ENCODE assay signal across 11 cellular contexts in genomic region chr4:147821555-147821954, GRCh38.
DNase-seq lines count a peak whose midpoint lies in the region; ATAC-seq and TF ChIP-seq lines count a peak whose summit lies in the region.
"Had no signal": no experiment of that assay in that cellular context is flagged by ENCODE, and none has a peak within 500 bp of the region (broad histone marks: within the 10 kb centered on the region; RNA-seq: fewer than 3 reads in every experiment).

No MANE protein-coding gene starts in this region.

- H3K27me3 Mint-ChIP-seq in naive thymus-derived CD4-positive, alpha-beta T cell, result no peaks in the 10 kb centered on the region
- H3K27me3 Mint-ChIP-seq: naive B cell had no signal

- peaks cover 0 to 2% (median 0%) of the 10 kb centered on the region in 11 donors for H3K9me3 Mint-ChIP-seq in naive thymus-derived CD4-positive, alpha-beta T cell
- H3K9me3 Mint-ChIP-seq: naive B cell had no signal

- H3K4me3 Mint-ChIP-seq in naive thymus-derived CD4-positive, alpha-beta T cell, result no peak overlapping the region
- H3K4me3 Mint-ChIP-seq: naive B cell had no signal

- intact Hi-C loops in naive thymus-derived CD4-positive, alpha-beta T cell (cut with micrococcal nuclease), result no loop called here

- no peaks in the 10 kb centered on the region for H3K9me3 ChIP-seq in HEK293 (ENCODE audit: control insufficient read depth, insufficient read depth, low read depth, low read length)
- no peaks in the 10 kb centered on the region for H3K9me3 ChIP-seq in naive thymus-derived CD4-positive, alpha-beta T cell (ENCODE audit: control insufficient read depth in 2 of 3, low read length in 3 of 3)
- no peaks in the 10 kb centered on the region for H3K9me3 ChIP-seq in BE2C

- no peak for DNase-seq in naive thymus-derived CD4-positive, alpha-beta T cell
- DNase-seq in DMS114 treated with DMSO at 0.1 percent for 48 hours (lab: John Stamatoyannopoulos, UW; ENCODE audit: unreplicated experiment), result no peak
- no peak for DNase-seq in BE2C
- no peak for DNase-seq in NK-92 treated with Interleukin-12 subunit alpha and Interleukin-12 subunit beta, amount 100 ng/mL, for 24 hours (lab: John Stamatoyannopoulos, UW)
- no peak for DNase-seq in HuH-7 (ENCODE audit: low spot score)
- DNase-seq: activated naive CD4-positive, alpha-beta T cell treated with anti-CD3 and anti-CD28 coated beads, Interleukin-2, amount 50 U/mL, for 16 hours; erythroblast; naive B cell had no signal

- ATAC-seq in GM18868 (IDR thresholded peaks at IDR 0.05; ENCODE audit: unreplicated experiment) (peak; percentile 88), SK-N-SH treated with all-trans-retinoic acid at 6 μM for 48 hours (peak; percentile 22)
- peak; percentile 75 for ATAC-seq in naive thymus-derived CD4-positive, alpha-beta T cell

- H3K4me1 ChIP-seq in HEK293 (ENCODE audit: control insufficient read depth, insufficient read depth, low read length) (peaks cover 27% of the 10 kb centered on the region), BE2C (peaks cover 31% of the 10 kb centered on the region)
- H3K4me1 ChIP-seq in naive thymus-derived CD4-positive, alpha-beta T cell (ENCODE audit: control insufficient read depth in 2 of 2, insufficient read depth in 2 of 2, low read length in 2 of 2), result no peaks in the 10 kb centered on the region

- peaks cover 0 to 7% of the 10 kb centered on the region in 2 experiments; a peak in 1 of 3 replicates for H3K36me3 ChIP-seq in HEK293 (ENCODE audit: control insufficient read depth in 2 of 2, insufficient read depth in 1 of 2, low read length in 2 of 2)
- H3K36me3 ChIP-seq in naive thymus-derived CD4-positive, alpha-beta T cell (ENCODE audit: control insufficient read depth in 2 of 3, insufficient read depth in 3 of 3, low read length in 3 of 3), result no peaks in the 10 kb centered on the region
- H3K36me3 ChIP-seq in BE2C, result peaks cover 8% of the 10 kb centered on the region

- no peak overlapping the region for H3K27ac ChIP-seq in HEK293 (ENCODE audit: extremely low read depth, low read depth, low read length)
- no peak overlapping the region for H3K27ac ChIP-seq in naive thymus-derived CD4-positive, alpha-beta T cell (ENCODE audit: low read depth, low read length)

- POLR2A ChIA-PET in HEK293 (lab: Yijun Ruan, JAX), result no interaction called here
- POLR2A ChIA-PET in naive thymus-derived CD4-positive, alpha-beta T cell (lab: Charles Lee), result no interaction called here

- H3K36me3 Mint-ChIP-seq in naive thymus-derived CD4-positive, alpha-beta T cell, result peaks cover 0 to 17% (median 3%) of the 10 kb centered on the region in 5 donors
- H3K36me3 Mint-ChIP-seq: naive B cell had no signal

- CTCF ChIA-PET in HEK293 (lab: Yijun Ruan, JAX), result interaction anchor here (0.7 to 1.6 kb wide), 2 partner anchors 45 to 89 kb away, joined by 3 to 7 read pairs; no protein-coding TSS in a partner anchor
- CTCF ChIA-PET in naive thymus-derived CD4-positive, alpha-beta T cell (lab: Charles Lee), result no interaction called here

- TF ChIP-seq CTCF in HEK293 (tag by site-specific recombination; IDR thresholded peaks at IDR 0.05), result no peak
- TF ChIP-seq CTCF in BE2C (IDR thresholded peaks at IDR 0.05; ENCODE audit: low read depth, low read length), result no peak

- H3K27me3 ChIP-seq in naive thymus-derived CD4-positive, alpha-beta T cell (ENCODE audit: control insufficient read depth in 2 of 2, insufficient read depth in 2 of 2, low read length in 2 of 2), result no peaks in the 10 kb centered on the region
- no peaks in the 10 kb centered on the region for H3K27me3 ChIP-seq in BE2C

- H3K27ac Mint-ChIP-seq in naive thymus-derived CD4-positive, alpha-beta T cell, result no peak overlapping the region

- peaks cover 0 to 5% (median 0%) of the 10 kb centered on the region in 7 donors for H3K4me1 Mint-ChIP-seq in naive thymus-derived CD4-positive, alpha-beta T cell
- H3K4me1 Mint-ChIP-seq: naive B cell had no signal

- H3K4me3 ChIP-seq in HEK293 (ENCODE audit: low read depth, low read length) (no peak overlapping the region), BE2C (ENCODE audit: low read depth, low read length) (no peak overlapping the region)
- H3K4me3 ChIP-seq in naive thymus-derived CD4-positive, alpha-beta T cell (ENCODE audit: low read length), result no peak overlapping the region

TF ChIP-seq in HEK293, 187 proteins besides CTCF, POLR2A, EP300 and RAD21:
- TF ChIP-seq ZNF513 (tag by site-specific recombination; IDR thresholded peaks at IDR 0.05) (0 out of 2 replicates have a peak, but pooled peaks have one; percentile 11), ZNF114 (tag by site-specific recombination; IDR thresholded peaks at IDR 0.05) (no peak)

TF ChIP-seq in SK-N-SH treated with all-trans-retinoic acid at 6 μM for 48 hours, 23 proteins besides CTCF, POLR2A, EP300 and RAD21:
- TF ChIP-seq RARB (CRISPR knock-in tag; IDR thresholded peaks at IDR 0.05) (no peak), CSRNP3 (CRISPR knock-in tag; IDR thresholded peaks at IDR 0.05) (no peak), TSHZ2 (CRISPR knock-in tag; IDR thresholded peaks at IDR 0.05) (no peak), ZNF70 (CRISPR knock-in tag; IDR thresholded peaks at IDR 0.05) (no peak), TCF4 (CRISPR knock-in tag; IDR thresholded peaks at IDR 0.05; ENCODE audit: borderline replicate concordance) (no peak), PPARA (CRISPR knock-in tag; IDR thresholded peaks at IDR 0.05; ENCODE audit: borderline replicate concordance) (no peak), ZNF8 (CRISPR knock-in tag; IDR thresholded peaks at IDR 0.05) (no peak), ZNF565 (CRISPR knock-in tag; conservative IDR thresholded peaks at IDR 0.05; ENCODE audit: low read depth) (no peak), OSR1 (CRISPR knock-in tag; IDR thresholded peaks at IDR 0.05) (no peak), ESRRG (CRISPR knock-in tag; IDR thresholded peaks at IDR 0.05) (no peak), ZC3H10 (CRISPR knock-in tag; IDR thresholded peaks at IDR 0.05) (no peak), ZFP30 (CRISPR knock-in tag; IDR thresholded peaks at IDR 0.05) (no peak), BACH2 (CRISPR knock-in tag; IDR thresholded peaks at IDR 0.05; ENCODE audit: borderline replicate concordance) (no peak), CSDC2 (CRISPR knock-in tag; IDR thresholded peaks at IDR 0.05) (no peak)

Comparison
In these comparisons a context has a peak if more than half of its experiments do, and no peak if none do; other contexts are left out.
1. ATAC-seq: peak in every context shown above with its lines; median percentile 88 in GM18868; 75 in naive thymus-derived CD4-positive, alpha-beta T cell; 22 in SK-N-SH treated with all-trans-retinoic acid at 6 μM for 48 hours.